ENCODE assay signal across 12 cellular contexts in the genomic region with DNA sequence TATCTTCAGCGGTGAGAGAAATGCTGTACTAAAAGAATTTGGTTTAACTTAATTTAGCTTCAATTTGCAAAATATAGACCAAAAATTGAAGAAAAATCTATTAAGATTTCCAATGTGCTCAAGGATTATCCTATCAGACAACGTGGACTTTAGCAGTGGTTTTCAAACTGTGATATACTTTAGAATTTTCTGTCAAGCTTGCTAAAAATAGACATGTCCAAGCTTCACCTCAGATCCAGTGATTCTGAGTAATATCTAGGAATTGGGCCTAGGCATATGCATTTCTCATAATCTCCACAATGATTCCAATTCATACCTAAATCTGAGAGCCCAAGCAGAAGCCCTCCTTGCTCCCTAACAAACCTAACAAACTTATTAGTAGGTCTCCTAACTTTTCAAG. TPM values are rescaled to one million over a fixed set of nuclear protein-coding genes. Genes with fewer than 3 reads are reported as not detected.
DNase-seq lines count a peak whose midpoint lies in the region; ATAC-seq and TF ChIP-seq lines count a peak whose summit lies in the region.
"Had no signal": no experiment of that assay in that cellular context is flagged by ENCODE, and none has a peak within 500 bp of the region (broad histone marks: within the 10 kb centered on the region; RNA-seq: fewer than 3 reads in every experiment).

No MANE protein-coding gene starts in this region.

- ATAC-seq in HG02885 (IDR thresholded peaks at IDR 0.05; ENCODE audit: poor library complexity, unreplicated experiment): no peak
- ATAC-seq: esophagus mucosa had no signal

- no CpG with 5 or more reads among the region's 2 CpGs for WGBS in mesendoderm (ENCODE audit: extremely low coverage, insufficient coverage, low lambda C conversion rate)
- no CpG with 5 or more reads among the region's 2 CpGs for WGBS in H9 (ENCODE audit: extremely low coverage, insufficient read length, low lambda C conversion rate)

- CTCF ChIA-PET in MCF 10A (lab: Yijun Ruan, JAX): interaction anchor here (0.6 to 1.3 kb wide), 4 partner anchors 10 to 1652 kb away, joined by 3 to 8 read pairs (median 5); no protein-coding TSS in a partner anchor

- H3K9ac ChIP-seq in BLaER1 treated with 17β-estradiol and CSF1 and Interleukin-3, amounts not matched to agents 10 nM and 100 nM: peak overlapping the region in 1 of 11 experiments; percentile 23; a peak in 2 of 22 replicates
- H3K9ac ChIP-seq in HUES6 (ENCODE audit: low read length) (no peak overlapping the region), mesendoderm (ENCODE audit: low read length) (no peak overlapping the region), H9 (ENCODE audit: extremely low read depth, insufficient read length, low read length) (no peak overlapping the region)

- TF ChIP-seq CTCF in MCF 10A (IDR thresholded peaks at IDR 0.05; ENCODE audit: unreplicated experiment): no peak
- TF ChIP-seq CTCF in neural crest cell (conservative IDR thresholded peaks at IDR 0.05): no peak
- no peak for TF ChIP-seq CTCF in Peyer's patch (IDR thresholded peaks at IDR 0.05)
- TF ChIP-seq CTCF in H9 (conservative IDR thresholded peaks at IDR 0.05): no peak

- POLR2A ChIA-PET in MCF 10A (lab: Yijun Ruan, JAX): interaction anchor here (1.0 to 9.2 kb wide), 9 partner anchors 12 to 63 kb away, joined by 3 to 367 read pairs (median 4); no protein-coding TSS in a partner anchor

- peaks cover 18 to 58% (median 35%) of the 10 kb centered on the region in 10 experiments for H3K4me1 ChIP-seq in BLaER1 treated with 17β-estradiol and CSF1 and Interleukin-3, amounts not matched to agents 10 nM and 100 nM
- H3K4me1 ChIP-seq in HUES6 (ENCODE audit: control insufficient read depth, insufficient read depth, low read length): peaks cover 31% of the 10 kb centered on the region
- peaks cover 0 to 55% (median 14%) of the 10 kb centered on the region in 4 donors for H3K4me1 ChIP-seq in Peyer's patch
- no peaks in the 10 kb centered on the region for H3K4me1 ChIP-seq in mesendoderm (ENCODE audit: control insufficient read depth, low read depth, low read length)
- peaks cover 4% of the 10 kb centered on the region; the same call in 1 of the 2 replicates for H3K4me1 ChIP-seq in H9 (ENCODE audit: insufficient read depth, low read length)
- H3K4me1 ChIP-seq: BE2C had no signal

- H3K4ac ChIP-seq in mesendoderm (ENCODE audit: low read depth, low read length) (no peak overlapping the region), H9 (ENCODE audit: low read depth, low read length) (no peak overlapping the region)

- no peaks in the 10 kb centered on the region for H3K27me3 ChIP-seq in BLaER1 treated with 17β-estradiol and CSF1 and Interleukin-3, amounts not matched to agents 10 nM and 100 nM
- H3K27me3 ChIP-seq in HUES6 (ENCODE audit: control insufficient read depth, insufficient read depth, low read length): no peaks in the 10 kb centered on the region
- no peaks in the 10 kb centered on the region for H3K27me3 ChIP-seq in Peyer's patch
- no peaks in the 10 kb centered on the region for H3K27me3 ChIP-seq in mesendoderm (ENCODE audit: insufficient read depth, low read length, poor library complexity)
- no peaks in the 10 kb centered on the region for H3K27me3 ChIP-seq in H9 (ENCODE audit: insufficient read depth, low read length)
- H3K27me3 ChIP-seq: BE2C had no signal

- H3K56ac ChIP-seq in mesendoderm (ENCODE audit: low read length): no peak overlapping the region
- no peak overlapping the region for H3K56ac ChIP-seq in H9 (ENCODE audit: insufficient read length, low read depth, low read length)

- H3T11ph ChIP-seq in H9 (ENCODE audit: low read length): no peak overlapping the region

- H3K36me3 Mint-ChIP-seq in MCF 10A (ENCODE audit: insufficient read depth, unreplicated experiment) (peaks cover 6% of the 10 kb centered on the region), neural crest cell (ENCODE audit: low read depth) (no peaks in the 10 kb centered on the region), H9 (ENCODE audit: insufficient read depth in 1 of 3, low read depth in 3 of 3) (peaks cover 0 to 3% (median 0%) of the 10 kb centered on the region in 3 experiments; a peak in 3 of 7 replicates)

- H3K9me3 ChIP-seq in BLaER1 treated with 17β-estradiol and CSF1 and Interleukin-3, amounts not matched to agents 10 nM and 100 nM (replicated peaks in 1 of 11): peaks cover 0 to 7% (median 0%) of the 10 kb centered on the region in 11 experiments; a peak in 2 of 22 replicates
- H3K9me3 ChIP-seq in HUES6 (ENCODE audit: control insufficient read depth, insufficient read depth, low read depth, low read length) (peaks cover 2% of the 10 kb centered on the region; the same call in 1 of the 2 replicates), Peyer's patch (no peaks in the 10 kb centered on the region), H9 (ENCODE audit: control insufficient read depth, low read depth, low read length) (no peaks in the 10 kb centered on the region)
- H3K9me3 ChIP-seq: BE2C had no signal

- H2BK15ac ChIP-seq in mesendoderm (replicated peaks; ENCODE audit: low read depth): no peak overlapping the region
- no peak overlapping the region for H2BK15ac ChIP-seq in H9 (ENCODE audit: low read depth, low read length)

- H3K27me3 Mint-ChIP-seq in MCF 10A (ENCODE audit: insufficient read depth, unreplicated experiment) (no peaks in the 10 kb centered on the region), neural crest cell (ENCODE audit: low read depth) (no peaks in the 10 kb centered on the region), H9 (ENCODE audit: low read depth) (no peaks in the 10 kb centered on the region)

- H2BK120ac ChIP-seq in mesendoderm (ENCODE audit: low read depth, low read length): no peak overlapping the region
- H2BK120ac ChIP-seq in H9 (ENCODE audit: low read depth, low read length, poor library complexity, severe bottlenecking): no peak overlapping the region

- TF ChIP-seq POLR2A in Peyer's patch (IDR thresholded peaks at IDR 0.05): no peak

- H4K20me1 ChIP-seq in BLaER1 treated with 17β-estradiol and CSF1 and Interleukin-3, amounts not matched to agents 10 nM and 100 nM: peaks cover 36 to 79% (median 71%) of the 10 kb centered on the region in 11 experiments; a peak in 21 of 22 replicates
- H4K20me1 ChIP-seq in H9 (ENCODE audit: control insufficient read depth, insufficient read depth, insufficient read length): no peaks in the 10 kb centered on the region

- no TSS peak for BruUV-seq in MCF 10A (replicated peaks; lab: Mats Ljungman, UMichigan)

- no peak overlapping the region for H3K23ac ChIP-seq in mesendoderm (ENCODE audit: low read length)
- no peak overlapping the region for H3K23ac ChIP-seq in H9 (ENCODE audit: insufficient read length, low read depth, low read length)

- H3K9me3 Mint-ChIP-seq in MCF 10A (ENCODE audit: unreplicated experiment): no peaks in the 10 kb centered on the region
- H3K9me3 Mint-ChIP-seq in neural crest cell: no peaks in the 10 kb centered on the region
- H3K9me3 Mint-ChIP-seq in H9: no peaks in the 10 kb centered on the region

- peak overlapping the region in 2 of 10 experiments; percentile 7 to 81; a peak in 2 of 20 replicates for H3K4me3 ChIP-seq in BLaER1 treated with 17β-estradiol and CSF1 and Interleukin-3, amounts not matched to agents 10 nM and 100 nM
- H3K4me3 ChIP-seq in HUES6 (ENCODE audit: low read depth, low read length) (peak overlapping the region; percentile 97), Peyer's patch (no peak overlapping the region), mesendoderm (ENCODE audit: low read length) (no peak overlapping the region)

- no peak overlapping the region for H4K8ac ChIP-seq in mesendoderm (ENCODE audit: low read depth, low read length)
- no peak overlapping the region for H4K8ac ChIP-seq in H9 (replicated peaks; ENCODE audit: insufficient read length, low read depth, low read length)

- H4K5ac ChIP-seq in mesendoderm (ENCODE audit: low read length) (no peak overlapping the region), H9 (ENCODE audit: insufficient read length, low read depth, low read length) (no peak overlapping the region)

- peak overlapping the region; percentile 88 to 97 (median 92) for H3K4me2 ChIP-seq in BLaER1 treated with 17β-estradiol and CSF1 and Interleukin-3, amounts not matched to agents 10 nM and 100 nM
- H3K4me2 ChIP-seq in mesendoderm (ENCODE audit: low read length) (no peak overlapping the region), H9 (ENCODE audit: insufficient read depth, insufficient read length, low read length) (no peak overlapping the region)

- peaks cover 3 to 29% (median 6%) of the 10 kb centered on the region in 11 experiments; a peak in 12 of 22 replicates for H3K36me3 ChIP-seq in BLaER1 treated with 17β-estradiol and CSF1 and Interleukin-3, amounts not matched to agents 10 nM and 100 nM
- H3K36me3 ChIP-seq in HUES6 (ENCODE audit: control insufficient read depth, insufficient read depth, low read length): no peaks in the 10 kb centered on the region
- no peaks in the 10 kb centered on the region for H3K36me3 ChIP-seq in Peyer's patch
- H3K36me3 ChIP-seq in mesendoderm (ENCODE audit: control insufficient read depth, insufficient read depth, low read length): no peaks in the 10 kb centered on the region
- H3K36me3 ChIP-seq: BE2C had no signal

- H3K4me1 Mint-ChIP-seq in MCF 10A (ENCODE audit: insufficient read depth, unreplicated experiment) (peaks cover 40% of the 10 kb centered on the region), neural crest cell (peaks cover 52% of the 10 kb centered on the region), H9 (peaks cover 58 to 59% of the 10 kb centered on the region in 2 experiments)

- H3K79me1 ChIP-seq in mesendoderm (ENCODE audit: low read length) (peaks cover 3% of the 10 kb centered on the region), H9 (ENCODE audit: insufficient read depth, low read depth, low read length, poor library complexity, severe bottlenecking) (no peaks in the 10 kb centered on the region)

- H3K4me3 Mint-ChIP-seq in MCF 10A (ENCODE audit: unreplicated experiment) (peak overlapping the region; percentile 98), neural crest cell (peak overlapping the region; percentile 13), H9 (peak overlapping the region in 1 of 2 experiments; percentile 97; a peak in 3 of 5 replicates)

- no peak overlapping the region for H2BK12ac ChIP-seq in H9 (ENCODE audit: insufficient read length, low read depth, low read length)

- no peak overlapping the region for H4K91ac ChIP-seq in H9 (ENCODE audit: insufficient read length, low read depth, low read length)

- intact Hi-C loops in MCF 10A (cut with micrococcal nuclease): no loop called here

- H3K79me2 ChIP-seq in mesendoderm (ENCODE audit: control insufficient read depth, insufficient read depth, low read length): peaks cover 63% of the 10 kb centered on the region
- H3K79me2 ChIP-seq in H9 (ENCODE audit: insufficient read depth, low read length): peaks cover 42% of the 10 kb centered on the region; the same call in 1 of the 2 replicates

- H2BK5ac ChIP-seq in mesendoderm (ENCODE audit: low read length): no peak overlapping the region
- no peak overlapping the region for H2BK5ac ChIP-seq in H9 (ENCODE audit: insufficient read length, low read length)

- H3K14ac ChIP-seq in H9 (ENCODE audit: insufficient read depth, low read length): no peak overlapping the region

- no peak overlapping the region for H2BK20ac ChIP-seq in H9 (ENCODE audit: low read depth, low read length, poor library complexity, severe bottlenecking)

- H2AK5ac ChIP-seq in mesendoderm (ENCODE audit: low read length) (no peak overlapping the region), H9 (ENCODE audit: insufficient read length, low read length) (no peak overlapping the region)

- no peak for DNase-seq in MCF 10A (ENCODE audit: unreplicated experiment)
- DNase-seq in neural crest cell (ENCODE audit: low read depth, low spot score): no peak
- DNase-seq in Peyer's patch: no peak
- no peak for DNase-seq in mesendoderm
- no peak for DNase-seq in H9
- DNase-seq: BE2C; NCI-H2029; NK-92 treated with Interleukin-12 subunit alpha and Interleukin-12 subunit beta, amount 100 ng/mL, for 24 hours had no signal

- no peak overlapping the region for H3K27ac ChIP-seq in BLaER1 treated with 17β-estradiol and CSF1 and Interleukin-3, amounts not matched to agents 10 nM and 100 nM
- no peak overlapping the region for H3K27ac ChIP-seq in HUES6 (ENCODE audit: low read depth, low read length)
- H3K27ac ChIP-seq in Peyer's patch: no peak overlapping the region
- no peak overlapping the region for H3K27ac ChIP-seq in mesendoderm (ENCODE audit: low read depth, low read length)
- H3K27ac ChIP-seq in H9 (ENCODE audit: insufficient read length, low read depth, low read length): no peak overlapping the region

- H3K18ac ChIP-seq in mesendoderm (ENCODE audit: low read length) (no peak overlapping the region), H9 (ENCODE audit: insufficient read length, low read depth, low read length) (no peak overlapping the region)

- H3K27ac Mint-ChIP-seq in MCF 10A (ENCODE audit: low read depth, unreplicated experiment) (peak overlapping the region; percentile 36), neural crest cell (ENCODE audit: unreplicated experiment) (no peak overlapping the region), H9 (peak overlapping the region in 1 of 3 experiments; percentile 79; a peak in 3 of 7 replicates)

- H3K23me2 ChIP-seq in H9 (ENCODE audit: insufficient read length, low read depth, low read length, poor library complexity, severe bottlenecking): peaks cover 7% of the 10 kb centered on the region

- H2AFZ ChIP-seq in H9 (ENCODE audit: low read length): no peak overlapping the region

RNA-seq across cellular contexts. Expression of a gene that starts 3.4 kb away (rescaled TPM):
- total RNA-seq in MCF 10A (2022) (34.7 and 38.8 TPM in 2 replicates), neural crest cell (30.4 and 32.5 TPM in 2 replicates), Peyer's patch (10 to 100 TPM; 33.8 to 60.2 (median 51.5) TPM), H9 (2021) (39.3 and 41.9 TPM in 2 replicates)
- polyA plus RNA-seq in mesendoderm (2013, experiment 1 of 2): 28.2 TPM
- polyA plus RNA-seq in mesendoderm (2013, experiment 2 of 2): 29.0 TPM

Comparison
In these comparisons a context has a peak if more than half of its experiments do, and no peak if none do; other contexts are left out.
1. H3K4me2 ChIP-seq: peak in BLaER1 treated with 17β-estradiol and CSF1 and Interleukin-3, amounts not matched to agents 10 nM and 100 nM (11 of 11); none in mesendoderm (single experiment) and H9 (single experiment).